In the genomic region with DNA sequence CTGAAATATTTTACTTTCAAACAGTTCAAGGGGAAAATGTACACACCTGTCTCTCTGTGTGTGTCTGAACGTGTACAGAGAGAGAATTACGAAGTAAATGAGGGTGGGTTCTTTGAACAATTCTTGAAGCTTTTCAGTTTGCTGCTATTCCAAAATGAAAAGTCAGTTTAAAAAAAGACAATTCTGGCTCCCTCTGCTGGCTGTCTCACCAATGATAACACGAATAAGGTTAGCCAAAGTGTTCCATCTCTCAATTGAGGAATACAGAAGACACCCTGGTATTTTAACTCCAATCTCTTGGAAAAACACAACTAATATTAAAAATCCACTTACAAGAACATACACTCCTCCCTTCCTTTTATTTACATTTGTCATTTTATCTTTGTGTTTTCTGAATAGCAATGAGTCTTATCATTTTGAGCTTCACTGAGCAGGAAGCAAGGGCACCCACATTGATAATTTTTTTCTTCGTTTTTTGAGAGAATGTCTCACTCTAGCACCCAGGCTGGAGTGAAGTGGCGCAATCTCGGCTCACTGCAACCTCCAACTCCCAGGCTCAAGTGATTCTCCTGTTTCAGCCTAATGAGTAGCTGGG, we compare ENCODE assay signal across 8 cellular contexts. TPM values are rescaled to one million over a fixed set of nuclear protein-coding genes. Genes with fewer than 3 reads are reported as not detected.
A peak's percentile ranks its signal among the peaks of the same experiment; 100 is the strongest.
DNase-seq lines count a peak whose midpoint lies in the region; ATAC-seq and TF ChIP-seq lines count a peak whose summit lies in the region.

No MANE protein-coding gene starts in this region.

- intact Hi-C loops in gastrocnemius medialis (cut with DNase I; ENCODE audit: low total_unique reads) = loop anchor here (1.0 kb wide), 1 partner anchor 103 kb away; no protein-coding TSS in a partner anchor

- ATAC-seq in gastrocnemius medialis (no peak), GM19023 (IDR thresholded peaks at IDR 0.05; ENCODE audit: unreplicated experiment) (no peak)

- no peak overlapping the region for H3K4me2 ChIP-seq in fibroblast of lung (ENCODE audit: extremely low read depth, insufficient read depth, low read length)

- TF ChIP-seq CTCF in fibroblast of lung (conservative IDR thresholded peaks at IDR 0.05 in 1 of 2, IDR thresholded peaks at IDR 0.05 in 1 of 2; ENCODE audit: low read depth in 1 of 2, low read length in 2 of 2) (peak; percentile 68 to 72), gastrocnemius medialis (IDR thresholded peaks at IDR 0.05 in 4 of 5, conservative IDR thresholded peaks at IDR 0.05 in 1 of 5) (peak in 4 of 5 experiments; percentile 8 to 40 (median 28))

- in situ Hi-C loops in gastrocnemius medialis (cut with MboI; ENCODE audit: low sequenced_read_pairs in 4 of 4) = no loop called here

- DNase-seq in NCI-H82 (lab: John Stamatoyannopoulos, UW) (peak; percentile 63), NCI-H82 treated with DMSO at 0.1 percent for 48 hours (lab: John Stamatoyannopoulos, UW; ENCODE audit: unreplicated experiment) (no peak), HT-29 (ENCODE audit: low spot score) (peak; percentile 55), SW480 (ENCODE audit: low spot score) (peak; percentile 16), fibroblast of lung (ENCODE audit: low read depth in 2 of 2) (peak; percentile 20 to 53), gastrocnemius medialis (no peak)
- no peak for DNase-seq in effector CD8-positive, alpha-beta T cell (lab: John Stamatoyannopoulos, UW)

- H4K20me1 ChIP-seq in fibroblast of lung (ENCODE audit: control insufficient read depth, extremely low read depth, insufficient read depth, low read length) = no peaks in the 10 kb centered on the region

- H3K79me2 ChIP-seq in fibroblast of lung (ENCODE audit: control insufficient read depth, insufficient read depth, low read length) = no peaks in the 10 kb centered on the region

- H3K36me3 ChIP-seq in fibroblast of lung (ENCODE audit: control insufficient read depth, insufficient read depth, low read length) = peaks cover 17% of the 10 kb centered on the region
- peaks cover 3 to 75% of the 10 kb centered on the region in 2 donors for H3K36me3 ChIP-seq in gastrocnemius medialis

- no peak for TF ChIP-seq POLR2A in gastrocnemius medialis (IDR thresholded peaks at IDR 0.05)

- no peak overlapping the region for H3K4me3 ChIP-seq in fibroblast of lung (replicated peaks in 1 of 4; ENCODE audit: control extremely low read depth in 1 of 4, insufficient read depth in 1 of 4, low read depth in 3 of 4, low read length in 4 of 4)
- no peak overlapping the region for H3K4me3 ChIP-seq in gastrocnemius medialis

- H3K9me3 ChIP-seq in fibroblast of lung (ENCODE audit: control insufficient read depth, insufficient read depth, low read depth, low read length) (no peaks in the 10 kb centered on the region), gastrocnemius medialis (no peaks in the 10 kb centered on the region)

- no peak overlapping the region for H3K9ac ChIP-seq in fibroblast of lung (ENCODE audit: insufficient read depth, low read length)

- H2AFZ ChIP-seq in fibroblast of lung (ENCODE audit: low read length) = no peak overlapping the region

- H3K27ac ChIP-seq in fibroblast of lung (ENCODE audit: insufficient read depth, low read length) = no peak overlapping the region
- no peak overlapping the region for H3K27ac ChIP-seq in gastrocnemius medialis

- H3K4me1 ChIP-seq in fibroblast of lung (ENCODE audit: control insufficient read depth, extremely low read depth, insufficient read depth, low read length) = no peaks in the 10 kb centered on the region
- H3K4me1 ChIP-seq in gastrocnemius medialis = no peaks in the 10 kb centered on the region

- H3K27me3 ChIP-seq in fibroblast of lung (ENCODE audit: control insufficient read depth, insufficient read depth, low read length) = no peaks in the 10 kb centered on the region
- H3K27me3 ChIP-seq in gastrocnemius medialis = no peaks in the 10 kb centered on the region

RNA-seq across cellular contexts. Expression of a gene that starts 20.5 kb away (rescaled TPM):
- total RNA-seq in HT-29 (2014; rRNA removed; shearing (Covaris generic)) = 142 and 143 TPM in 2 replicates
- total RNA-seq in fibroblast of lung (74.0 and 88.0 TPM in 2 replicates), gastrocnemius medialis (100 to 1,000 TPM in 1 of 4 donors, 10 to 100 TPM in 3; 65.0 to 116 (median 81.3) TPM)
- 154 and 201 TPM in 2 replicates for polyA plus RNA-seq in fibroblast of lung
- 93.9 and 110 TPM in 2 replicates for polyA plus RNA-seq in fibroblast of lung (2012)
- 338 and 489 TPM in 2 replicates for polyA minus RNA-seq in fibroblast of lung (ENCODE audit: low replicate concordance)

RNA-seq across cellular contexts. Expression of a gene that starts 31.0 kb away (rescaled TPM):
- total RNA-seq in HT-29 (2014; rRNA removed; shearing (Covaris generic)) = not detected in 2 replicates
- total RNA-seq in fibroblast of lung = not detected in 2 replicates
- 0.34 TPM in 1 of 2 replicates, not detected in the other for polyA plus RNA-seq in fibroblast of lung
- 0.52 TPM in 1 of 2 replicates, not detected in the other for polyA plus RNA-seq in fibroblast of lung (2012)
- polyA minus RNA-seq in fibroblast of lung (ENCODE audit: low replicate concordance) = not detected in 2 replicates
- total RNA-seq in gastrocnemius medialis = 1 to 10 TPM; 1.8 to 6.6 (median 4.4) TPM

RNA-seq across cellular contexts. Expression of a gene that starts 36.6 kb away (rescaled TPM):
- total RNA-seq in HT-29 (2014; rRNA removed; shearing (Covaris generic)) = 0.29 and 0.46 TPM in 2 replicates
- total RNA-seq in fibroblast of lung = 0.26 and 1.3 TPM in 2 replicates
- 0.31 and 0.32 TPM in 2 replicates for polyA plus RNA-seq in fibroblast of lung
- 0.24 and 0.41 TPM in 2 replicates for polyA plus RNA-seq in fibroblast of lung (2012)
- polyA minus RNA-seq in fibroblast of lung (ENCODE audit: low replicate concordance) = not detected in 2 replicates
- total RNA-seq in gastrocnemius medialis = not detected

RNA-seq across cellular contexts. Expression of a gene that starts 48.6 kb away (rescaled TPM):
- total RNA-seq in HT-29 (2014; rRNA removed; shearing (Covaris generic)) = not detected in 2 replicates
- total RNA-seq in fibroblast of lung (19.3 and 33.9 TPM in 2 replicates), gastrocnemius medialis (1 to 10 TPM; 2.1 to 9.2 (median 4.6) TPM)
- polyA plus RNA-seq in fibroblast of lung = 33.6 and 97.3 TPM in 2 replicates
- 27.6 and 78.0 TPM in 2 replicates for polyA plus RNA-seq in fibroblast of lung (2012)
- polyA minus RNA-seq in fibroblast of lung (ENCODE audit: low replicate concordance) = 71.8 and 316 TPM in 2 replicates

Comparison
In these comparisons a context has a peak if more than half of its experiments do, and no peak if none do; other contexts are left out.
1. DNase-seq: peak in NCI-H82 (single experiment), HT-29 (single experiment), SW480 (single experiment) and fibroblast of lung (2 of 2); none in NCI-H82 treated with DMSO at 0.1 percent for 48 hours (single experiment), gastrocnemius medialis (0 of 2) and effector CD8-positive, alpha-beta T cell (single experiment).